Comparison of ENCODE assay signal across 1 cellular context in the genomic region with DNA sequence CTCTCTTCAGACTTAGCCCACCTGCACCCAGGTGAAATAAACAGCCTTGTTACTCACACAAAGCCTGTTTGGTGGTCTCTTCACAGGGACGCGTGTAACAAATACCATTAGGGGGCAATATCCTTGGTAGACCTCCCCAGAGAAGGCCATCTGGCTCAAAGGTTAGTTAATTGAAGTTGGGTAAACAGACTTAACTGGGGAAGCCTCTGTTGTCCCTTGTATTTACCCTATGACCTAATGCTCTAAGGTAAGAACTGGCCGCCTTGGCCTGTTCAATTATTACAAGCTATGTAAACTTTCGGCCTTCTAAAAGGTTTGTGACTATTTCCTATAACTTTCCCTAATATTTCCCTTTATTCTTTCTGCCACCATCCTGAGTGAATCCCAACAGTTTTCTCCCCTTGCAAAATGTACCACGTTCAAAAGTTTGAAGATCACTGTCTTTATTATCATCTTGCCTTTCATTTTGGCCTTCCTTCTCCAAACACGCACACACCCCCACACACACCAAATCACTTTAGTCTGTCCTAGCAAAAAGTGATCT.
TF ChIP-seq lines count a peak whose summit lies in the region.

No MANE protein-coding gene starts in this region.

TF ChIP-seq in HepG2, 621 proteins besides CTCF, POLR2A, EP300 and RAD21 (continued from another document):
- TF ChIP-seq KDM1A (CRISPR knock-in tag; IDR thresholded peaks at IDR 0.05) = no peak
- TF ChIP-seq, protein P1, sequence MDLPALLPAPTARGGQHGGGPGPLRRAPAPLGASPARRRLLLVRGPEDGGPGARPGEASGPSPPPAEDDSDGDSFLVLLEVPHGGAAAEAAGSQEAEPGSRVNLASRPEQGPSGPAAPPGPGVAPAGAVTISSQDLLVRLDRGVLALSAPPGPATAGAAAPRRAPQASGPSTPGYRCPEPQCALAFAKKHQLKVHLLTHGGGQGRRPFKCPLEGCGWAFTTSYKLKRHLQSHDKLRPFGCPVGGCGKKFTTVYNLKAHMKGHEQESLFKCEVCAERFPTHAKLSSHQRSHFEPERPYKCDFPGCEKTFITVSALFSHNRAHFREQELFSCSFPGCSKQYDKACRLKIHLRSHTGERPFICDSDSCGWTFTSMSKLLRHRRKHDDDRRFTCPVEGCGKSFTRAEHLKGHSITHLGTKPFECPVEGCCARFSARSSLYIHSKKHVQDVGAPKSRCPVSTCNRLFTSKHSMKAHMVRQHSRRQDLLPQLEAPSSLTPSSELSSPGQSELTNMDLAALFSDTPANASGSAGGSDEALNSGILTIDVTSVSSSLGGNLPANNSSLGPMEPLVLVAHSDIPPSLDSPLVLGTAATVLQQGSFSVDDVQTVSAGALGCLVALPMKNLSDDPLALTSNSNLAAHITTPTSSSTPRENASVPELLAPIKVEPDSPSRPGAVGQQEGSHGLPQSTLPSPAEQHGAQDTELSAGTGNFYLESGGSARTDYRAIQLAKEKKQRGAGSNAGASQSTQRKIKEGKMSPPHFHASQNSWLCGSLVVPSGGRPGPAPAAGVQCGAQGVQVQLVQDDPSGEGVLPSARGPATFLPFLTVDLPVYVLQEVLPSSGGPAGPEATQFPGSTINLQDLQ (CRISPR knock-in tag; IDR thresholded peaks at IDR 0.05) = no peak
- TF ChIP-seq, protein P2, sequence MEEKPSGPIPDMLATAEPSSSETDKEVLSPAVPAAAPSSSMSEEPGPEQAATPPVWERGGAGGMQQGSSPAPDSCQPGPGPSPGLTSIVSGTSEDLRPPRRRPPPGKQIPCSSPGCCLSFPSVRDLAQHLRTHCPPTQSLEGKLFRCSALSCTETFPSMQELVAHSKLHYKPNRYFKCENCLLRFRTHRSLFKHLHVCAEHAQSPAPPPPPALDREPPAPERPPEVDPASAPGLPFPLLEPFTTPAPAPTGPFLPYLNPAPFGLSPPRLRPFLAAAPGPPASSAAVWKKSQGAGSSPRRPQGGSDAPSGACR (CRISPR knock-in tag; IDR thresholded peaks at IDR 0.05) = no peak
- TF ChIP-seq THYN1 (CRISPR knock-in tag; IDR thresholded peaks at IDR 0.05; ENCODE audit: borderline replicate concordance, low read depth) = no peak
- TF ChIP-seq, protein P3, sequence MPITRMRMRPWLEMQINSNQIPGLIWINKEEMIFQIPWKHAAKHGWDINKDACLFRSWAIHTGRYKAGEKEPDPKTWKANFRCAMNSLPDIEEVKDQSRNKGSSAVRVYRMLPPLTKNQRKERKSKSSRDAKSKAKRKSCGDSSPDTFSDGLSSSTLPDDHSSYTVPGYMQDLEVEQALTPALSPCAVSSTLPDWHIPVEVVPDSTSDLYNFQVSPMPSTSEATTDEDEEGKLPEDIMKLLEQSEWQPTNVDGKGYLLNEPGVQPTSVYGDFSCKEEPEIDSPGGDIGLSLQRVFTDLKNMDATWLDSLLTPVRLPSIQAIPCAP (CRISPR knock-in tag; IDR thresholded peaks at IDR 0.05; ENCODE audit: low read depth) = no peak
- TF ChIP-seq GTF2F1 (IDR thresholded peaks at IDR 0.05; ENCODE audit: low read length) = no peak
- no peak for TF ChIP-seq ZNF737 (CRISPR knock-in tag; IDR thresholded peaks at IDR 0.05; ENCODE audit: borderline replicate concordance)
- peak; percentile 88 for TF ChIP-seq FOXK1 (CRISPR knock-in tag; IDR thresholded peaks at IDR 0.05; ENCODE audit: borderline replicate concordance, low read depth)
- TF ChIP-seq, protein P4, sequence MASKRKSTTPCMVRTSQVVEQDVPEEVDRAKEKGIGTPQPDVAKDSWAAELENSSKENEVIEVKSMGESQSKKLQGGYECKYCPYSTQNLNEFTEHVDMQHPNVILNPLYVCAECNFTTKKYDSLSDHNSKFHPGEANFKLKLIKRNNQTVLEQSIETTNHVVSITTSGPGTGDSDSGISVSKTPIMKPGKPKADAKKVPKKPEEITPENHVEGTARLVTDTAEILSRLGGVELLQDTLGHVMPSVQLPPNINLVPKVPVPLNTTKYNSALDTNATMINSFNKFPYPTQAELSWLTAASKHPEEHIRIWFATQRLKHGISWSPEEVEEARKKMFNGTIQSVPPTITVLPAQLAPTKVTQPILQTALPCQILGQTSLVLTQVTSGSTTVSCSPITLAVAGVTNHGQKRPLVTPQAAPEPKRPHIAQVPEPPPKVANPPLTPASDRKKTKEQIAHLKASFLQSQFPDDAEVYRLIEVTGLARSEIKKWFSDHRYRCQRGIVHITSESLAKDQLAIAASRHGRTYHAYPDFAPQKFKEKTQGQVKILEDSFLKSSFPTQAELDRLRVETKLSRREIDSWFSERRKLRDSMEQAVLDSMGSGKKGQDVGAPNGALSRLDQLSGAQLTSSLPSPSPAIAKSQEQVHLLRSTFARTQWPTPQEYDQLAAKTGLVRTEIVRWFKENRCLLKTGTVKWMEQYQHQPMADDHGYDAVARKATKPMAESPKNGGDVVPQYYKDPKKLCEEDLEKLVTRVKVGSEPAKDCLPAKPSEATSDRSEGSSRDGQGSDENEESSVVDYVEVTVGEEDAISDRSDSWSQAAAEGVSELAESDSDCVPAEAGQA (IDR thresholded peaks at IDR 0.05; ENCODE audit: low read depth) = no peak
- TF ChIP-seq, protein P4 (CRISPR knock-in tag; IDR thresholded peaks at IDR 0.05; ENCODE audit: borderline replicate concordance) = no peak
- TF ChIP-seq HNRNPLL (IDR thresholded peaks at IDR 0.05; ENCODE audit: low read depth, low read length, poor library complexity, severe bottlenecking) = no peak
- TF ChIP-seq ZNF564 (CRISPR knock-in tag; IDR thresholded peaks at IDR 0.05) = peak; percentile 34; the same call in 1 of the 2 replicates
- peak; percentile 93 for TF ChIP-seq ASH2L (IDR thresholded peaks at IDR 0.05; ENCODE audit: insufficient read length, low read depth, low read length)
- TF ChIP-seq ZNF792 (CRISPR knock-in tag; IDR thresholded peaks at IDR 0.05) = no peak
- TF ChIP-seq CCDC6 (CRISPR knock-in tag; IDR thresholded peaks at IDR 0.05) = no peak; the same call in 1 of the 2 replicates
- no peak for TF ChIP-seq CHCHD3 (CRISPR knock-in tag; IDR thresholded peaks at IDR 0.05)
- no peak for TF ChIP-seq DNMT3B (CRISPR knock-in tag; conservative IDR thresholded peaks at IDR 0.05)
- no peak for TF ChIP-seq ZNF788 (CRISPR knock-in tag; IDR thresholded peaks at IDR 0.05; ENCODE audit: borderline replicate concordance)
